25 cellular contexts compared by ENCODE assay signal in genomic region chr22:29932121-29932520, GRCh38. TPM values are rescaled to one million over a fixed set of nuclear protein-coding genes. Genes with fewer than 3 reads are reported as not detected.
A peak's percentile ranks its signal among the peaks of the same experiment; 100 is the strongest.
DNase-seq lines count a peak whose midpoint lies in the region; ATAC-seq and TF ChIP-seq lines count a peak whose summit lies in the region.
"Had no signal": no experiment of that assay in that cellular context is flagged by ENCODE, and none has a peak within 500 bp of the region (broad histone marks: within the 10 kb centered on the region; RNA-seq: fewer than 3 reads in every experiment).

No MANE protein-coding gene starts in this region.

- no peaks in the 10 kb centered on the region for H3K36me3 ChIP-seq in neutrophil

- H3K36me3 Mint-ChIP-seq in activated T-cell treated with anti-CD3 and anti-CD28 coated beads, Interleukin-2, amount 50 U/mL, for 72 hours (ENCODE audit: insufficient read depth in 2 of 2) = no peaks in the 10 kb centered on the region
- H3K36me3 Mint-ChIP-seq in activated T-cell treated with anti-CD3 and anti-CD28 coated beads, Interleukin-2, amount 50 U/mL, for 4 hours (ENCODE audit: insufficient read depth) = peaks cover 4% of the 10 kb centered on the region
- H3K36me3 Mint-ChIP-seq in HFFc6 (ENCODE audit: low read depth) = no peaks in the 10 kb centered on the region
- no peaks in the 10 kb centered on the region for H3K36me3 Mint-ChIP-seq in T-helper 17 cell (ENCODE audit: low read depth)
- no peaks in the 10 kb centered on the region for H3K36me3 Mint-ChIP-seq in progenitor cell of endocrine pancreas (ENCODE audit: insufficient read depth)

- TF ChIP-seq CTCF in HFFc6 (IDR thresholded peaks at IDR 0.05) (no peak), neutrophil (IDR thresholded peaks at IDR 0.05) (no peak), progenitor cell of endocrine pancreas (IDR thresholded peaks at IDR 0.05; ENCODE audit: unreplicated experiment) (no peak)

- DNase-seq in activated T-cell treated with anti-CD3 and anti-CD28 coated beads, Interleukin-2, amount 50 U/mL, for 72 hours = no peak
- DNase-seq in activated T-cell treated with anti-CD3 and anti-CD28 coated beads, Interleukin-2, amount 50 U/mL, for 4 hours = no peak
- DNase-seq in HFFc6 (no peak), T-helper 17 cell (no peak), progenitor cell of endocrine pancreas (ENCODE audit: low spot score, unreplicated experiment) (no peak), C1 segment of cervical spinal cord (lab: John Stamatoyannopoulos, UW) (no peak)
- no peak for DNase-seq in stimulated activated CD4-positive, alpha-beta T cell treated with anti-CD3 and anti-CD28 coated beads, Interleukin-12 subunit alpha, Interleukin-12 subunit beta, amount 100 ng/mL, for 4 hours
- DNase-seq: AML-193, DMS53, GF-D8, GM23248, H9, KBM-7, MM.1S, NCI-H1048, NCI-H1417 treated with DMSO at 0.1 percent for 48 hours, NCI-H187 treated with DMSO at 0.1 percent for 48 hours, NCI-H2227 treated with DMSO at 0.1 percent for 48 hours, NCI-H510A treated with DMSO at 0.1 percent for 48 hours, NCI-H774, RPMI8226, SHP77 had no signal

- peaks cover 30% of the 10 kb centered on the region for H3K4me1 Mint-ChIP-seq in activated T-cell treated with anti-CD3 and anti-CD28 coated beads, Interleukin-2, amount 50 U/mL, for 72 hours (ENCODE audit: low read depth)
- peaks cover 33% of the 10 kb centered on the region for H3K4me1 Mint-ChIP-seq in activated T-cell treated with anti-CD3 and anti-CD28 coated beads, Interleukin-2, amount 50 U/mL, for 4 hours (ENCODE audit: low read depth)
- H3K4me1 Mint-ChIP-seq in HFFc6 (ENCODE audit: low read depth) = peaks cover 13% of the 10 kb centered on the region
- H3K4me1 Mint-ChIP-seq in T-helper 17 cell = peaks cover 30% of the 10 kb centered on the region
- peaks cover 5% of the 10 kb centered on the region for H3K4me1 Mint-ChIP-seq in progenitor cell of endocrine pancreas (ENCODE audit: low read depth)

- H3K9me3 ChIP-seq in T-helper 17 cell (ENCODE audit: control insufficient read depth, low read length, poor library complexity, severe bottlenecking) (no peaks in the 10 kb centered on the region), neutrophil (no peaks in the 10 kb centered on the region)

- ATAC-seq in activated T-cell treated with anti-CD3 and anti-CD28 coated beads, Interleukin-2, amount 50 U/mL, for 72 hours (replicated peaks in 1 of 2) = no peak
- ATAC-seq in activated T-cell treated with anti-CD3 and anti-CD28 coated beads, Interleukin-2, amount 50 U/mL, for 4 hours = no peak
- ATAC-seq in T-helper 17 cell = no peak

- peak overlapping the region; percentile 33 for H3K27ac ChIP-seq in neutrophil
- H3K27ac ChIP-seq: GM23248, SK-N-MC had no signal

- no peaks in the 10 kb centered on the region for H3K27me3 Mint-ChIP-seq in activated T-cell treated with anti-CD3 and anti-CD28 coated beads, Interleukin-2, amount 50 U/mL, for 72 hours (ENCODE audit: low read depth)
- no peaks in the 10 kb centered on the region for H3K27me3 Mint-ChIP-seq in activated T-cell treated with anti-CD3 and anti-CD28 coated beads, Interleukin-2, amount 50 U/mL, for 4 hours (ENCODE audit: low read depth)
- H3K27me3 Mint-ChIP-seq in HFFc6 (ENCODE audit: insufficient read depth) (no peaks in the 10 kb centered on the region), T-helper 17 cell (no peaks in the 10 kb centered on the region), progenitor cell of endocrine pancreas (no peaks in the 10 kb centered on the region)

- H3K9me3 Mint-ChIP-seq in activated T-cell treated with anti-CD3 and anti-CD28 coated beads, Interleukin-2, amount 50 U/mL, for 72 hours = no peaks in the 10 kb centered on the region
- no peaks in the 10 kb centered on the region for H3K9me3 Mint-ChIP-seq in activated T-cell treated with anti-CD3 and anti-CD28 coated beads, Interleukin-2, amount 50 U/mL, for 4 hours
- H3K9me3 Mint-ChIP-seq in HFFc6 (no peaks in the 10 kb centered on the region), progenitor cell of endocrine pancreas (ENCODE audit: low read depth) (no peaks in the 10 kb centered on the region)
- H3K9me3 Mint-ChIP-seq: CD14-positive monocyte, H9 had no signal

- H3K4me1 ChIP-seq in neutrophil (ENCODE audit: control insufficient read depth in 1 of 2, insufficient read depth in 1 of 2, low read depth in 1 of 2, low read length in 1 of 2) = peaks cover 3 to 16% of the 10 kb centered on the region in 2 experiments

- H3K27ac Mint-ChIP-seq in activated T-cell treated with anti-CD3 and anti-CD28 coated beads, Interleukin-2, amount 50 U/mL, for 72 hours = peak overlapping the region; percentile 38
- H3K27ac Mint-ChIP-seq in HFFc6 (no peak overlapping the region), T-helper 17 cell (peak overlapping the region; percentile 16), progenitor cell of endocrine pancreas (no peak overlapping the region)
- H3K27ac Mint-ChIP-seq: H9 had no signal

- H3K4me3 Mint-ChIP-seq in activated T-cell treated with anti-CD3 and anti-CD28 coated beads, Interleukin-2, amount 50 U/mL, for 72 hours = peak overlapping the region in 1 of 2 donors; percentile 28
- H3K4me3 Mint-ChIP-seq in activated T-cell treated with anti-CD3 and anti-CD28 coated beads, Interleukin-2, amount 50 U/mL, for 4 hours = no peak overlapping the region
- peak overlapping the region; percentile 7; the same call in 1 of the 2 replicates for H3K4me3 Mint-ChIP-seq in HFFc6
- no peak overlapping the region for H3K4me3 Mint-ChIP-seq in T-helper 17 cell
- H3K4me3 Mint-ChIP-seq in progenitor cell of endocrine pancreas (ENCODE audit: low read depth) = no peak overlapping the region
- H3K4me3 Mint-ChIP-seq: CD14-positive monocyte, H9 had no signal

- H3K27me3 ChIP-seq in neutrophil = no peaks in the 10 kb centered on the region

- H3K4me3 ChIP-seq in neutrophil (ENCODE audit: low read depth in 1 of 2, low read length in 1 of 2) = no peak overlapping the region
- H3K4me3 ChIP-seq: GM23248, SK-N-MC had no signal

RNA-seq across cellular contexts. Expression of gene MTMR3, which starts 49.1 kb away (rescaled TPM):
- total RNA-seq in activated T-cell treated with anti-CD3 and anti-CD28 coated beads, Interleukin-2, amount 50 U/mL, for 72 hours = 10 to 100 TPM; 37.8 to 40.7 TPM
- total RNA-seq in activated T-cell treated with anti-CD3 and anti-CD28 coated beads, Interleukin-2, amount 50 U/mL, for 4 hours = 10 to 100 TPM; 15.2 to 19.8 (median 15.8) TPM
- total RNA-seq in HFFc6 (2021; fragmentation: NEBNext Ultra II Directional; extraction: Animal tissue kit (Norgen Biotek cat#: 25700)) = 10 to 100 TPM; 19.0 to 27.0 (median 21.7) TPM
- 10 to 100 TPM; 53.9 to 55.7 TPM for total RNA-seq in T-helper 17 cell
- 50.2 and 51.0 TPM in 2 replicates for total RNA-seq in progenitor cell of endocrine pancreas

Comparison
In these comparisons a context has a peak if more than half of its experiments do, and no peak if none do; other contexts are left out.
1. H3K27ac Mint-ChIP-seq: peak in activated T-cell treated with anti-CD3 and anti-CD28 coated beads, Interleukin-2, amount 50 U/mL, for 72 hours (single experiment) and T-helper 17 cell (single experiment); none in HFFc6 (single experiment) and progenitor cell of endocrine pancreas (single experiment).